In genomic region chr10:100364735-100365391, GRCh38 we compare ENCODE assay signal across 1 cellular context.
TF ChIP-seq lines count a peak whose summit lies in the region.

No MANE protein-coding gene starts in this region.

TF ChIP-seq in WTC11, 78 proteins besides CTCF, POLR2A, EP300 and RAD21 (continued from another document):
- TF ChIP-seq NFATC4 (CRISPR knock-in tag; IDR thresholded peaks at IDR 0.05): peak; percentile 26; the same call in 1 of the 2 replicates
- peak; percentile 82 for TF ChIP-seq USF2 (CRISPR knock-in tag; IDR thresholded peaks at IDR 0.05)
